In the genomic region with DNA sequence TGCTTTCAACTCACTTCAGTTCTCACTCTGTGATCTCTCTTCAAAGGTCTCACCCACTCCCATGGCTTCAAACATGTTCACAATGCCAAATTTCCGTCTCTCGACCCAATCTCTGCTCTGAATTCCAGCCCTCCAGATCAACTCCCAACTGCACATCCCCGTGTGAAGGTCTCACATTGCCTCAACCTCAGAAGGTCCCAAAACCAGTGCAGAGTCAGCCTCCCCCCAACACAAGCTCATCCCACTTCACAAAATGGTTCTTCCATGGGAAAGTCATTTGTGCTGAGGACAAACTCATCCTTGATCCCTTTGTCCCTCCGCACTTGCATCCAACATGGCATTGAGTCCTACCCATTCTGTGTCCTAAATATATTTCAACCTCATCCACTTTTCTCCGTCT, we compare ENCODE assay signal across 28 cellular contexts. TPM values are rescaled to one million over a fixed set of nuclear protein-coding genes. Genes with fewer than 3 reads are reported as not detected.
"Had no signal": no experiment of that assay in that cellular context is flagged by ENCODE, and none has a peak within 500 bp of the region (broad histone marks: within the 10 kb centered on the region; RNA-seq: fewer than 3 reads in every experiment).

No MANE protein-coding gene starts in this region.

- H3K9me3 ChIP-seq: ascending aorta, SJCRH30 had no signal

- H3K4me3 ChIP-seq: ascending aorta, K562, SJCRH30, SK-N-MC had no signal

- H3K27me3 ChIP-seq: ascending aorta, SJCRH30 had no signal

- H3K36me3 ChIP-seq: ascending aorta, SJCRH30 had no signal

- DNase-seq: activated CD4-positive, alpha-beta memory T cell treated with anti-CD3 and anti-CD28 coated beads for 36 hours; activated CD4-positive, alpha-beta T cell treated with anti-CD3 and anti-CD28 coated beads, Interleukin-2, amount 10 ng/mL, durations not matched to agents 7 days and 5 days; activated effector memory CD4-positive, alpha-beta T cell treated with anti-CD3 and anti-CD28 coated beads, Interleukin-2, amount 50 U/mL, for 16 hours; activated naive CD4-positive, alpha-beta T cell; activated naive CD8-positive, alpha-beta T cell treated with anti-CD3 and anti-CD28 coated beads, Interleukin-2, amount 10 ng/mL, durations not matched to agents 7 days and 5 days; activated T-cell treated with anti-CD3 and anti-CD28 coated beads, Interleukin-2, amount 50 U/mL, for 1 hour; activated T-cell treated with anti-CD3 and anti-CD28 coated beads, Interleukin-2, amount 50 U/mL, for 72 hours; amygdala; NCI-H1105; NCI-H1436; NCI-H1694; NCI-H1930; NCI-H2081 treated with DMSO at 0.1 percent for 48 hours; NCI-H345; NCI-H524 treated with DMSO at 0.1 percent for 48 hours; SHP77; SJCRH30 had no signal

- FAIRE-seq: K562, TTC549 had no signal

- H3K27ac ChIP-seq: ascending aorta, SJCRH30, SK-N-MC had no signal

- ATAC-seq: activated T-cell treated with anti-CD3 and anti-CD28 coated beads, Interleukin-2, amount 50 U/mL, for 72 hours; activated T-helper 17 cell treated with anti-CD3 and anti-CD28 coated beads, Interleukin-2, amount 50 U/mL, for 72 hours; K562; Panc1 had no signal

- H3K4me1 ChIP-seq: ascending aorta, SJCRH30 had no signal

RNA-seq across cellular contexts. Expression of a gene that starts 31.0 kb away (rescaled TPM):
- total RNA-seq: RPMI7951 had no signal

RNA-seq across cellular contexts. Expression of a gene that starts 48.6 kb away (rescaled TPM):
- total RNA-seq: activated CD4-positive, alpha-beta memory T cell treated with anti-CD3 and anti-CD28 coated beads for 36 hours; activated CD4-positive, alpha-beta T cell treated with anti-CD3 and anti-CD28 coated beads, Interleukin-2, amount 10 ng/mL, durations not matched to agents 7 days and 5 days; activated naive CD8-positive, alpha-beta T cell treated with anti-CD3 and anti-CD28 coated beads, Interleukin-2, amount 10 ng/mL, durations not matched to agents 7 days and 5 days; activated T-cell treated with anti-CD3 and anti-CD28 coated beads, Interleukin-2, amount 50 U/mL, for 72 hours; activated T-helper 17 cell treated with anti-CD3 and anti-CD28 coated beads, Interleukin-2, amount 50 U/mL, for 72 hours; ascending aorta; cardiac septum; K562; M059J; NCI-H460; RPMI7951; SJCRH30 had no signal
- polyA plus RNA-seq: adipose tissue, K562 had no signal
